Comparison of ENCODE assay signal across 11 cellular contexts in the genomic region with DNA sequence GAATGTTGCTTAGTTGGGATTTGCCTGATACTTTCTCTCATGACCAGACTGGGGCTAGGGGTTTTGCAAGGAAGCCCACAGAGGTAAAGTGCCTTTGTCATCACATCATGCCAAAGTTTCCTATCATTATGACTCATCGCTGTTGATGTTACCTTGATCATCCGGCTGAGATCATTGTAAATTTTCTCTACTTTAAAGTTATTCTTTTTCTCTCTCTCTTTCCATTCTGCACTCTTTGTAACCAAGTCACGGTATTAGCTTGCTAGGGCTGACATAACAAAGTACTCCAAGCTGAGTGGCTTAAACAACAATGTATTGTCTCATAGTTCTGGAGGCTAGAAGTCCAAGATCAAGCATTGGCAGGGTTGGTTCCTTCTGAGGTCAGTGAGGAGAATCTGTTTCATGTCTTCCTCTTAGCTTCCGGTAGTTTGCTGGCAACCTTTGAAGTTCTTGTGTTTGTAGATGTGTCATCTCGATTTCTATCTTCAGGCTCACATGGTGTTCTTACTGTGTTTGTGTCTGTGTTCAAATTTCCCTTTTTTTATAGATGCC.
DNase-seq lines count a peak whose midpoint lies in the region; ATAC-seq and TF ChIP-seq lines count a peak whose summit lies in the region.
"Had no signal": no experiment of that assay in that cellular context is flagged by ENCODE, and none has a peak within 500 bp of the region (broad histone marks: within the 10 kb centered on the region; RNA-seq: fewer than 3 reads in every experiment).

No MANE protein-coding gene starts in this region.

- H3K9me3 Mint-ChIP-seq in CD4-positive, alpha-beta T cell: no peaks in the 10 kb centered on the region
- H3K9me3 Mint-ChIP-seq: activated B cell treated with CpG ODN at 0.5 μM for 24 hours had no signal

- peak overlapping the region; percentile 77 for H3K27ac Mint-ChIP-seq in CD4-positive, alpha-beta T cell
- H3K27ac Mint-ChIP-seq: activated B cell treated with CpG ODN at 0.5 μM for 24 hours had no signal

- intact Hi-C loops in CD4-positive, alpha-beta T cell (cut with DNase I, micrococcal nuclease): loop anchor here in 1 of 2 experiments (1.0 to 5.0 kb wide), 2 partner anchors 8 to 152 kb away; partner anchors contain the start of gene ARAP2

- no peaks in the 10 kb centered on the region for H3K9me3 ChIP-seq in CD4-positive, alpha-beta T cell (ENCODE audit: control insufficient read depth, low read length)
- H3K9me3 ChIP-seq in effector memory CD4-positive, alpha-beta T cell (ENCODE audit: control insufficient read depth, low read length): no peaks in the 10 kb centered on the region
- no peaks in the 10 kb centered on the region for H3K9me3 ChIP-seq in hepatocyte (ENCODE audit: low read depth)

- H3K27me3 ChIP-seq in CD4-positive, alpha-beta T cell (ENCODE audit: control insufficient read depth, insufficient read depth, low read length): no peaks in the 10 kb centered on the region
- no peaks in the 10 kb centered on the region for H3K27me3 ChIP-seq in effector memory CD4-positive, alpha-beta T cell (replicated peaks; ENCODE audit: control insufficient read depth, insufficient read depth, low read length, poor library complexity, severe bottlenecking)
- H3K27me3 ChIP-seq in hepatocyte: no peaks in the 10 kb centered on the region
- H3K27me3 ChIP-seq: dorsolateral prefrontal cortex had no signal

- no peaks in the 10 kb centered on the region for H3K27me3 Mint-ChIP-seq in CD4-positive, alpha-beta T cell
- H3K27me3 Mint-ChIP-seq: activated B cell treated with CpG ODN at 0.5 μM for 24 hours had no signal

- no peak overlapping the region for H2AFZ ChIP-seq in hepatocyte

- no peak overlapping the region for H3K4me3 ChIP-seq in effector memory CD4-positive, alpha-beta T cell (ENCODE audit: insufficient read depth, low read depth, low read length, poor library complexity, severe bottlenecking)
- H3K4me3 ChIP-seq in hepatocyte: no peak overlapping the region
- H3K4me3 ChIP-seq: dorsolateral prefrontal cortex had no signal

- peak overlapping the region; percentile 48 for H3K27ac ChIP-seq in CD4-positive, alpha-beta T cell (ENCODE audit: low read depth, low read length)
- H3K27ac ChIP-seq in effector memory CD4-positive, alpha-beta T cell (ENCODE audit: insufficient read depth, low read length, poor library complexity, severe bottlenecking): peak overlapping the region; percentile 27
- H3K27ac ChIP-seq in hepatocyte: no peak overlapping the region
- H3K27ac ChIP-seq: dorsolateral prefrontal cortex had no signal

- H3K4me2 ChIP-seq in hepatocyte: no peak overlapping the region

- peak; percentile 86 for ATAC-seq in CD4-positive, alpha-beta T cell (ENCODE audit: poor library complexity)
- ATAC-seq in HG02610 (IDR thresholded peaks at IDR 0.05; ENCODE audit: unreplicated experiment) (peak; percentile 89), GM19328 (IDR thresholded peaks at IDR 0.05; ENCODE audit: unreplicated experiment) (no peak)

- POLR2A ChIA-PET in CD4-positive, alpha-beta T cell (lab: Charles Lee): interaction anchor here (0.9 to 2.8 kb wide), 5 partner anchors 8 to 152 kb away, joined by 3 to 26 read pairs (median 4); partner anchors contain the start of gene ARAP2

- H3K79me2 ChIP-seq in hepatocyte: no peaks in the 10 kb centered on the region

- no peaks in the 10 kb centered on the region for H4K20me1 ChIP-seq in hepatocyte (ENCODE audit: insufficient read depth, poor library complexity, severe bottlenecking)

- peaks cover 9% of the 10 kb centered on the region for H3K4me1 ChIP-seq in effector memory CD4-positive, alpha-beta T cell (ENCODE audit: control insufficient read depth, insufficient read depth, low read length, poor library complexity, severe bottlenecking)
- peaks cover 3% of the 10 kb centered on the region for H3K4me1 ChIP-seq in hepatocyte (ENCODE audit: insufficient read depth)

- no peaks in the 10 kb centered on the region for H3K36me3 ChIP-seq in effector memory CD4-positive, alpha-beta T cell (ENCODE audit: control insufficient read depth, insufficient read depth, low read length)
- H3K36me3 ChIP-seq in hepatocyte (replicated peaks; ENCODE audit: insufficient read depth, low read depth): no peaks in the 10 kb centered on the region

- WGBS in hepatocyte (ENCODE audit: low lambda C conversion rate, missing lambda C conversion rate): 94% methylated on average over 5 of the region's 5 CpGs

- CTCF ChIA-PET in CD4-positive, alpha-beta T cell (lab: Charles Lee): interaction anchor here (0.8 to 1.5 kb wide), 5 partner anchors 8 to 124 kb away, joined by 3 to 4 read pairs (median 3); no protein-coding TSS in a partner anchor

- peaks cover 18% of the 10 kb centered on the region for H3K4me1 Mint-ChIP-seq in CD4-positive, alpha-beta T cell (ENCODE audit: low read depth)
- H3K4me1 Mint-ChIP-seq: activated B cell treated with CpG ODN at 0.5 μM for 24 hours had no signal

- H3K9me2 ChIP-seq in hepatocyte (replicated peaks; ENCODE audit: insufficient read depth): no peaks in the 10 kb centered on the region

- peak in 8 of 10 experiments; percentile 3 to 64 (median 20) for DNase-seq in CD4-positive, alpha-beta T cell
- peak; percentile 51 for DNase-seq in activated CD4-positive, alpha-beta T cell treated with anti-CD3 and anti-CD28 coated beads for 48 hours
- peak; percentile 15 to 44 (median 31) for DNase-seq in effector memory CD4-positive, alpha-beta T cell
- DNase-seq in mesenteric fat pad (ENCODE audit: low spot score): no peak
- no peak for DNase-seq in hepatocyte (ENCODE audit: low spot score)
- DNase-seq in D341Med (ENCODE audit: low spot score): no peak
- DNase-seq: activated B cell treated with CpG ODN at 0.5 μM for 24 hours; dorsolateral prefrontal cortex; NK-92 treated with Interleukin-12 subunit alpha and Interleukin-12 subunit beta, amount 100 ng/mL, for 24 hours had no signal

- peak overlapping the region; percentile 13 for H3K4me3 Mint-ChIP-seq in CD4-positive, alpha-beta T cell
- H3K4me3 Mint-ChIP-seq: activated B cell treated with CpG ODN at 0.5 μM for 24 hours had no signal

- H3K36me3 Mint-ChIP-seq in CD4-positive, alpha-beta T cell (ENCODE audit: low read depth): no peaks in the 10 kb centered on the region

- no peak for TF ChIP-seq CTCF in CD4-positive, alpha-beta T cell (IDR thresholded peaks at IDR 0.05)
- TF ChIP-seq CTCF in hepatocyte (IDR thresholded peaks at IDR 0.05; ENCODE audit: poor library complexity): no peak

Comparison
In these comparisons a context has a peak if more than half of its experiments do, and no peak if none do; other contexts are left out.
1. DNase-seq: peak in CD4-positive, alpha-beta T cell (8 of 10), activated CD4-positive, alpha-beta T cell treated with anti-CD3 and anti-CD28 coated beads for 48 hours (single experiment) and effector memory CD4-positive, alpha-beta T cell (3 of 3); none in mesenteric fat pad (single experiment), hepatocyte (single experiment) and D341Med (single experiment).